ENCODE assay signal across 6 cellular contexts in genomic region chr11:65096926-65097325, GRCh38. TPM values are rescaled to one million over a fixed set of nuclear protein-coding genes. Genes with fewer than 3 reads are reported as not detected.
DNase-seq lines count a peak whose midpoint lies in the region; ATAC-seq and TF ChIP-seq lines count a peak whose summit lies in the region.

No MANE protein-coding gene starts in this region.

- H3K36me3 Mint-ChIP-seq in CD4-positive, alpha-beta T cell (ENCODE audit: low read depth), result peaks cover 35% of the 10 kb centered on the region
- peaks cover 12% of the 10 kb centered on the region for H3K36me3 Mint-ChIP-seq in activated T-helper 2 cell treated with anti-CD3 and anti-CD28 coated beads, Interferon-gamma antibody, Interleukin-2, Interleukin-4, amounts not matched to agents 10 μg/mL and 5 μg/mL and 100 μg/mL, durations not matched to agents 14 hours and 24 hours and 36 hours (ENCODE audit: low read depth)

- H3K4ac ChIP-seq in mesenchymal stem cell (ENCODE audit: low read depth in 1 of 2, low read length in 2 of 2), result no peak overlapping the region

- H2BK12ac ChIP-seq in mesenchymal stem cell (ENCODE audit: low read length in 2 of 2), result no peak overlapping the region

- no peak overlapping the region for H4K91ac ChIP-seq in mesenchymal stem cell (ENCODE audit: low read length)

- H3K27me3 ChIP-seq in CD4-positive, alpha-beta T cell (ENCODE audit: control insufficient read depth, insufficient read depth, low read length), result no peaks in the 10 kb centered on the region
- H3K27me3 ChIP-seq in mesenchymal stem cell (ENCODE audit: control insufficient read depth in 1 of 2, insufficient read depth in 1 of 2, low read length in 2 of 2), result no peaks in the 10 kb centered on the region

- no peak overlapping the region for H4K8ac ChIP-seq in mesenchymal stem cell (ENCODE audit: low read length)

- H2BK15ac ChIP-seq in mesenchymal stem cell (ENCODE audit: low read depth, poor library complexity, severe bottlenecking), result no peak overlapping the region

- H3K4me1 ChIP-seq in mesenchymal stem cell (ENCODE audit: control insufficient read depth, insufficient read depth, low read depth, low read length), result peaks cover 10% of the 10 kb centered on the region

- no peak overlapping the region for H3K23ac ChIP-seq in mesenchymal stem cell (ENCODE audit: low read length in 2 of 2)

- H2AFZ ChIP-seq in mesenchymal stem cell (ENCODE audit: low read depth, low read length), result no peak overlapping the region

- H3K27ac Mint-ChIP-seq in CD4-positive, alpha-beta T cell, result peak overlapping the region; percentile 98
- no peak overlapping the region for H3K27ac Mint-ChIP-seq in activated T-helper 2 cell treated with anti-CD3 and anti-CD28 coated beads, Interferon-gamma antibody, Interleukin-2, Interleukin-4, amounts not matched to agents 10 μg/mL and 5 μg/mL and 100 μg/mL, durations not matched to agents 14 hours and 24 hours and 36 hours

- H3K18ac ChIP-seq in mesenchymal stem cell (ENCODE audit: low read depth in 1 of 2, low read length in 2 of 2), result no peak overlapping the region

- no peak overlapping the region for H2AK5ac ChIP-seq in mesenchymal stem cell (ENCODE audit: low read length, severe bottlenecking)

- peak overlapping the region; percentile 96 for H3K4me3 Mint-ChIP-seq in CD4-positive, alpha-beta T cell
- H3K4me3 Mint-ChIP-seq in activated T-helper 2 cell treated with anti-CD3 and anti-CD28 coated beads, Interferon-gamma antibody, Interleukin-2, Interleukin-4, amounts not matched to agents 10 μg/mL and 5 μg/mL and 100 μg/mL, durations not matched to agents 14 hours and 24 hours and 36 hours (ENCODE audit: low read depth), result peak overlapping the region; percentile 88

- CTCF ChIA-PET in CD4-positive, alpha-beta T cell (lab: Charles Lee), result interaction anchor here (0.7 to 6.6 kb wide), 3 partner anchors 15 to 83 kb away, joined by 3 to 58 read pairs (median 4); partner anchors contain the start of genes ARL2, TM7SF2 and ZNHIT2

- H3K4me3 ChIP-seq in mesenchymal stem cell (ENCODE audit: insufficient read depth in 1 of 2, low read depth in 1 of 2, low read length in 2 of 2), result peak overlapping the region; percentile 35 to 86

- H3K36me3 ChIP-seq in mesenchymal stem cell (ENCODE audit: control insufficient read depth in 1 of 2, insufficient read depth in 2 of 2, low read depth in 1 of 2, low read length in 2 of 2), result peaks cover 2 to 7% of the 10 kb centered on the region in 2 experiments

- peak overlapping the region; percentile 78 for H3K27ac ChIP-seq in CD4-positive, alpha-beta T cell (ENCODE audit: low read depth, low read length)
- H3K27ac ChIP-seq in mesenchymal stem cell (ENCODE audit: low read length, poor library complexity, severe bottlenecking), result no peak overlapping the region

- POLR2A ChIA-PET in CD4-positive, alpha-beta T cell (lab: Charles Lee), result interaction anchor here (0.6 to 6.9 kb wide), 16 partner anchors 14 to 1248 kb away, joined by 3 to 91 read pairs (median 4); partner anchors contain the start of genes ARL2, BRMS1, CDCA5 and EHD1

- no peak for TF ChIP-seq CTCF in CD4-positive, alpha-beta T cell (IDR thresholded peaks at IDR 0.05)

- peaks cover 21% of the 10 kb centered on the region for H3K4me1 Mint-ChIP-seq in CD4-positive, alpha-beta T cell (ENCODE audit: low read depth)
- H3K4me1 Mint-ChIP-seq in activated T-helper 2 cell treated with anti-CD3 and anti-CD28 coated beads, Interferon-gamma antibody, Interleukin-2, Interleukin-4, amounts not matched to agents 10 μg/mL and 5 μg/mL and 100 μg/mL, durations not matched to agents 14 hours and 24 hours and 36 hours (ENCODE audit: low read depth), result peaks cover 11% of the 10 kb centered on the region

- DNase-seq in CD4-positive, alpha-beta T cell, result no peak
- DNase-seq in activated T-helper 2 cell treated with anti-CD3 and anti-CD28 coated beads, Interferon-gamma antibody, Interleukin-2, Interleukin-4, amounts not matched to agents 10 μg/mL and 5 μg/mL and 100 μg/mL, durations not matched to agents 14 hours and 24 hours and 36 hours (ENCODE audit: low spot score), result no peak
- DNase-seq in mesenchymal stem cell (no peak), OCI-M1 (lab: John Stamatoyannopoulos, UW) (no peak), NCI-H187 treated with DMSO at 0.1 percent for 48 hours (lab: John Stamatoyannopoulos, UW) (no peak)

- no peak overlapping the region for H2BK120ac ChIP-seq in mesenchymal stem cell (ENCODE audit: low read depth, low read length)

- 73% methylated on average over 7 of the region's 8 CpGs for WGBS in mesenchymal stem cell

- H2BK5ac ChIP-seq in mesenchymal stem cell (ENCODE audit: low read depth, low read length, poor library complexity, severe bottlenecking), result no peak overlapping the region

- peak overlapping the region; percentile 90 for H3K9ac ChIP-seq in mesenchymal stem cell (ENCODE audit: low read length)

- ATAC-seq in CD4-positive, alpha-beta T cell (ENCODE audit: poor library complexity), result no peak
- ATAC-seq in HG03175 (IDR thresholded peaks at IDR 0.05; ENCODE audit: unreplicated experiment), result no peak

- no peak overlapping the region for H3K14ac ChIP-seq in mesenchymal stem cell (ENCODE audit: low read length in 2 of 2)

- peak overlapping the region; percentile 23 for H3K4me2 ChIP-seq in mesenchymal stem cell (ENCODE audit: low read length, poor library complexity, severe bottlenecking)

- intact Hi-C loops in CD4-positive, alpha-beta T cell (cut with DNase I, micrococcal nuclease), result loop anchor here (1.0 kb wide), 5 partner anchors 13 to 37 kb away; partner anchors contain the start of genes CDCA5 (in 2 of the 2), ZFPL1 (in 2 of the 2), ZNHIT2 (in 2 of the 2) and FAU (in 1 of the 2)
- intact Hi-C loops in activated T-helper 2 cell treated with anti-CD3 and anti-CD28 coated beads, Interferon-gamma antibody, Interleukin-2, Interleukin-4, amounts not matched to agents 10 μg/mL and 5 μg/mL and 100 μg/mL, durations not matched to agents 14 hours and 24 hours and 36 hours (cut with micrococcal nuclease), result loop anchor here (1.0 to 2.0 kb wide), 3 partner anchors 13 to 84 kb away; partner anchors contain the start of genes CDCA5, TM7SF2 and ZFPL1

- H3K9me3 ChIP-seq in CD4-positive, alpha-beta T cell (ENCODE audit: control insufficient read depth, low read length), result no peaks in the 10 kb centered on the region
- no peaks in the 10 kb centered on the region for H3K9me3 ChIP-seq in mesenchymal stem cell (ENCODE audit: control insufficient read depth, low read length)

- H3K27me3 Mint-ChIP-seq in CD4-positive, alpha-beta T cell, result no peaks in the 10 kb centered on the region
- H3K27me3 Mint-ChIP-seq in activated T-helper 2 cell treated with anti-CD3 and anti-CD28 coated beads, Interferon-gamma antibody, Interleukin-2, Interleukin-4, amounts not matched to agents 10 μg/mL and 5 μg/mL and 100 μg/mL, durations not matched to agents 14 hours and 24 hours and 36 hours (ENCODE audit: low read depth), result no peaks in the 10 kb centered on the region

- H3K9me3 Mint-ChIP-seq in CD4-positive, alpha-beta T cell, result no peaks in the 10 kb centered on the region
- no peaks in the 10 kb centered on the region for H3K9me3 Mint-ChIP-seq in activated T-helper 2 cell treated with anti-CD3 and anti-CD28 coated beads, Interferon-gamma antibody, Interleukin-2, Interleukin-4, amounts not matched to agents 10 μg/mL and 5 μg/mL and 100 μg/mL, durations not matched to agents 14 hours and 24 hours and 36 hours

- peaks cover 15% of the 10 kb centered on the region for H3K79me1 ChIP-seq in mesenchymal stem cell (replicated peaks; ENCODE audit: low read length, poor library complexity, severe bottlenecking)

RNA-seq across cellular contexts. Expression of gene VPS51, which starts 0.9 kb away (rescaled TPM):
- total RNA-seq in CD4-positive, alpha-beta T cell, result 100 to 1,000 TPM; 243 to 246 TPM
- 121 and 133 TPM in 2 replicates for total RNA-seq in activated T-helper 2 cell treated with anti-CD3 and anti-CD28 coated beads, Interferon-gamma antibody, Interleukin-2, Interleukin-4, amounts not matched to agents 10 μg/mL and 5 μg/mL and 100 μg/mL, durations not matched to agents 14 hours and 24 hours and 36 hours
- 33.1 TPM for polyA plus RNA-seq in mesenchymal stem cell (2013, experiment 1 of 2)
- polyA plus RNA-seq in mesenchymal stem cell (2013, experiment 2 of 2), result 37.1 TPM

RNA-seq across cellular contexts. Expression of gene ZFPL1, which starts 12.9 kb away (rescaled TPM):
- 10 to 100 TPM; 46.2 to 47.7 TPM for total RNA-seq in CD4-positive, alpha-beta T cell
- total RNA-seq in activated T-helper 2 cell treated with anti-CD3 and anti-CD28 coated beads, Interferon-gamma antibody, Interleukin-2, Interleukin-4, amounts not matched to agents 10 μg/mL and 5 μg/mL and 100 μg/mL, durations not matched to agents 14 hours and 24 hours and 36 hours, result 34.9 and 37.2 TPM in 2 replicates
- 46.7 TPM for polyA plus RNA-seq in mesenchymal stem cell (2013, experiment 1 of 2)
- polyA plus RNA-seq in mesenchymal stem cell (2013, experiment 2 of 2), result 47.0 TPM

RNA-seq across cellular contexts. Expression of gene CDCA5, which starts 13.1 kb away (rescaled TPM):
- under 1 TPM; 0.77 to 0.84 TPM for total RNA-seq in CD4-positive, alpha-beta T cell
- total RNA-seq in activated T-helper 2 cell treated with anti-CD3 and anti-CD28 coated beads, Interferon-gamma antibody, Interleukin-2, Interleukin-4, amounts not matched to agents 10 μg/mL and 5 μg/mL and 100 μg/mL, durations not matched to agents 14 hours and 24 hours and 36 hours, result 82.0 and 86.8 TPM in 2 replicates
- polyA plus RNA-seq in mesenchymal stem cell (2013, experiment 1 of 2), result 3.3 TPM
- 3.6 TPM for polyA plus RNA-seq in mesenchymal stem cell (2013, experiment 2 of 2)

RNA-seq across cellular contexts. Expression of gene TM7SF2, which starts 14.7 kb away (rescaled TPM):
- total RNA-seq in CD4-positive, alpha-beta T cell, result 10 to 100 TPM; 20.0 to 20.4 TPM
- 34.4 and 36.9 TPM in 2 replicates for total RNA-seq in activated T-helper 2 cell treated with anti-CD3 and anti-CD28 coated beads, Interferon-gamma antibody, Interleukin-2, Interleukin-4, amounts not matched to agents 10 μg/mL and 5 μg/mL and 100 μg/mL, durations not matched to agents 14 hours and 24 hours and 36 hours
- polyA plus RNA-seq in mesenchymal stem cell (2013, experiment 1 of 2), result 37.6 TPM
- polyA plus RNA-seq in mesenchymal stem cell (2013, experiment 2 of 2), result 37.2 TPM

RNA-seq across cellular contexts. Expression of gene ZNHIT2, which starts 20.6 kb away (rescaled TPM):
- 1 to 10 TPM; 9.0 to 9.5 TPM for total RNA-seq in CD4-positive, alpha-beta T cell
- 11.3 and 12.8 TPM in 2 replicates for total RNA-seq in activated T-helper 2 cell treated with anti-CD3 and anti-CD28 coated beads, Interferon-gamma antibody, Interleukin-2, Interleukin-4, amounts not matched to agents 10 μg/mL and 5 μg/mL and 100 μg/mL, durations not matched to agents 14 hours and 24 hours and 36 hours
- 5.1 TPM for polyA plus RNA-seq in mesenchymal stem cell (2013, experiment 1 of 2)
- 5.0 TPM for polyA plus RNA-seq in mesenchymal stem cell (2013, experiment 2 of 2)

Comparison
In these comparisons a context has a peak if more than half of its experiments do, and no peak if none do; other contexts are left out.
1. RNA of gene CDCA5, which starts 13.1 kb away (total RNA-seq): 82.0 to 86.8 TPM in activated T-helper 2 cell treated with anti-CD3 and anti-CD28 coated beads, Interferon-gamma antibody, Interleukin-2, Interleukin-4, amounts not matched to agents 10 μg/mL and 5 μg/mL and 100 μg/mL, durations not matched to agents 14 hours and 24 hours and 36 hours; 0.77 to 0.84 TPM in CD4-positive, alpha-beta T cell; every median in the first group is over 10 times any median in the second.